In genomic region chr6:21730533-21730932, GRCh38 we compare ENCODE assay signal across 22 cellular contexts.
"Had no signal": no experiment of that assay in that cellular context is flagged by ENCODE, and none has a peak within 500 bp of the region (broad histone marks: within the 10 kb centered on the region; RNA-seq: fewer than 3 reads in every experiment).

No MANE protein-coding gene starts in this region.

- H3K27me3 ChIP-seq: heart right ventricle, left lung, transverse colon had no signal

- H3K4me1 Mint-ChIP-seq: activated B cell treated with CpG ODN at 0.5 μM for 24 hours; activated CD4-positive, alpha-beta memory T cell treated with anti-CD3 and anti-CD28 coated beads, Interleukin-2, amount 10 ng/mL, durations not matched to agents 7 days and 5 days; activated CD8-positive, alpha-beta memory T cell treated with anti-CD3 and anti-CD28 coated beads, Interleukin-2, amount 10 ng/mL, durations not matched to agents 7 days and 5 days; activated naive CD8-positive, alpha-beta T cell treated with anti-CD3 and anti-CD28 coated beads, Interleukin-2, amount 10 ng/mL, durations not matched to agents 7 days and 5 days; activated T-helper 17 cell treated with anti-CD3 and anti-CD28 coated beads, Interleukin-2, amount 50 U/mL, for 72 hours; central memory CD8-positive, alpha-beta T cell had no signal

- H3K9me3 Mint-ChIP-seq: activated B cell treated with CpG ODN at 0.5 μM for 24 hours; activated CD4-positive, alpha-beta memory T cell treated with anti-CD3 and anti-CD28 coated beads, Interleukin-2, amount 10 ng/mL, durations not matched to agents 7 days and 5 days; activated naive CD8-positive, alpha-beta T cell treated with anti-CD3 and anti-CD28 coated beads, Interleukin-2, amount 10 ng/mL, durations not matched to agents 7 days and 5 days; activated T-helper 17 cell treated with anti-CD3 and anti-CD28 coated beads, Interleukin-2, amount 50 U/mL, for 72 hours; central memory CD8-positive, alpha-beta T cell; T-helper 2 cell treated with Interferon-gamma antibody and Interleukin-4, amounts not matched to agents 5 μg/mL and 100 μg/mL, for 36 hours had no signal

- DNase-seq: activated B cell treated with CpG ODN at 0.5 μM for 24 hours; activated CD4-positive, alpha-beta memory T cell treated with anti-CD3 and anti-CD28 coated beads, Interleukin-2, amount 10 ng/mL, durations not matched to agents 7 days and 5 days; activated CD4-positive, alpha-beta T cell treated with anti-CD3 and anti-CD28 coated beads for 48 hours; activated CD8-positive, alpha-beta memory T cell treated with anti-CD3 and anti-CD28 coated beads, Interleukin-2, amount 10 ng/mL, durations not matched to agents 7 days and 5 days; activated naive CD4-positive, alpha-beta T cell treated with Interleukin-2 at 50 U/mL for 16 hours; activated naive CD8-positive, alpha-beta T cell treated with anti-CD3 and anti-CD28 coated beads, Interleukin-2, amount 10 ng/mL, durations not matched to agents 7 days and 5 days; amygdala; heart right ventricle; left lung; nucleus accumbens; posterior cingulate gyrus; retina; stimulated activated CD4-positive, alpha-beta T cell treated with anti-CD3 and anti-CD28 coated beads, Interleukin-12 subunit alpha, Interleukin-12 subunit beta, amount 100 ng/mL, for 4 hours; stimulated activated CD4-positive, alpha-beta T cell treated with anti-CD3 and anti-CD28 coated beads, Interleukin-1b, Interleukin-23, amount 100 ng/mL, for 48 hours; stimulated activated naive CD8-positive, alpha-beta T cell treated with anti-CD3 and anti-CD28 coated beads, Interleukin-15, Interleukin-2, amounts not matched to agents 100 U/mL and 50 U/mL, for 24 hours; substantia nigra; SW 1271; transverse colon had no signal

- ATAC-seq: activated CD8-positive, alpha-beta memory T cell treated with anti-CD3 and anti-CD28 coated beads, Interleukin-2, amount 10 ng/mL, durations not matched to agents 7 days and 5 days; activated T-helper 17 cell treated with anti-CD3 and anti-CD28 coated beads, Interleukin-2, amount 50 U/mL, for 72 hours; heart right ventricle; stimulated activated naive CD8-positive, alpha-beta T cell treated with anti-CD3 and anti-CD28 coated beads, Interleukin-15, Interleukin-2, amounts not matched to agents 100 U/mL and 50 U/mL, for 24 hours had no signal

- H3K36me3 Mint-ChIP-seq: activated CD8-positive, alpha-beta memory T cell treated with anti-CD3 and anti-CD28 coated beads, Interleukin-2, amount 10 ng/mL, durations not matched to agents 7 days and 5 days; activated naive CD8-positive, alpha-beta T cell treated with anti-CD3 and anti-CD28 coated beads, Interleukin-2, amount 10 ng/mL, durations not matched to agents 7 days and 5 days had no signal

- H3K9me3 ChIP-seq: heart right ventricle, left lung, transverse colon had no signal

- H3K4me3 ChIP-seq: coronary artery, heart right ventricle, left lung, transverse colon had no signal

- H3K36me3 ChIP-seq: heart right ventricle, left lung, transverse colon had no signal

- H3K27me3 Mint-ChIP-seq: activated B cell treated with CpG ODN at 0.5 μM for 24 hours; activated CD4-positive, alpha-beta memory T cell treated with anti-CD3 and anti-CD28 coated beads, Interleukin-2, amount 10 ng/mL, durations not matched to agents 7 days and 5 days; activated CD8-positive, alpha-beta memory T cell treated with anti-CD3 and anti-CD28 coated beads, Interleukin-2, amount 10 ng/mL, durations not matched to agents 7 days and 5 days; activated naive CD8-positive, alpha-beta T cell treated with anti-CD3 and anti-CD28 coated beads, Interleukin-2, amount 10 ng/mL, durations not matched to agents 7 days and 5 days; activated T-helper 17 cell treated with anti-CD3 and anti-CD28 coated beads, Interleukin-2, amount 50 U/mL, for 72 hours; central memory CD8-positive, alpha-beta T cell had no signal

- H3K4me3 Mint-ChIP-seq: activated B cell treated with CpG ODN at 0.5 μM for 24 hours; activated CD4-positive, alpha-beta memory T cell treated with anti-CD3 and anti-CD28 coated beads, Interleukin-2, amount 10 ng/mL, durations not matched to agents 7 days and 5 days; activated CD8-positive, alpha-beta memory T cell treated with anti-CD3 and anti-CD28 coated beads, Interleukin-2, amount 10 ng/mL, durations not matched to agents 7 days and 5 days; activated naive CD8-positive, alpha-beta T cell treated with anti-CD3 and anti-CD28 coated beads, Interleukin-2, amount 10 ng/mL, durations not matched to agents 7 days and 5 days; activated T-helper 17 cell treated with anti-CD3 and anti-CD28 coated beads, Interleukin-2, amount 50 U/mL, for 72 hours; central memory CD8-positive, alpha-beta T cell; T-helper 2 cell treated with Interferon-gamma antibody and Interleukin-4, amounts not matched to agents 5 μg/mL and 100 μg/mL, for 36 hours had no signal

- H3K27ac ChIP-seq: coronary artery, heart right ventricle had no signal

- H3K27ac Mint-ChIP-seq: activated B cell treated with CpG ODN at 0.5 μM for 24 hours; activated CD4-positive, alpha-beta memory T cell treated with anti-CD3 and anti-CD28 coated beads, Interleukin-2, amount 10 ng/mL, durations not matched to agents 7 days and 5 days; activated CD8-positive, alpha-beta memory T cell treated with anti-CD3 and anti-CD28 coated beads, Interleukin-2, amount 10 ng/mL, durations not matched to agents 7 days and 5 days; activated naive CD8-positive, alpha-beta T cell treated with anti-CD3 and anti-CD28 coated beads, Interleukin-2, amount 10 ng/mL, durations not matched to agents 7 days and 5 days; activated T-helper 17 cell treated with anti-CD3 and anti-CD28 coated beads, Interleukin-2, amount 50 U/mL, for 72 hours; T-helper 2 cell treated with Interferon-gamma antibody and Interleukin-4, amounts not matched to agents 5 μg/mL and 100 μg/mL, for 36 hours had no signal
